In genomic region chr22:48144318-48144717, GRCh38 we compare ENCODE assay signal across 28 cellular contexts.
"Had no signal": no experiment of that assay in that cellular context is flagged by ENCODE, and none has a peak within 500 bp of the region (broad histone marks: within the 10 kb centered on the region; RNA-seq: fewer than 3 reads in every experiment).

No MANE protein-coding gene starts in this region.

- H3K27ac Mint-ChIP-seq: naive thymus-derived CD4-positive, alpha-beta T cell; natural killer cell; nephron; progenitor cell of endocrine pancreas; stimulated activated memory B cell treated with anti-CD40 and anti-IgM and Interleukin-4, amounts not matched to agents 10 μg/mL and 1 μg/mL and 100 μg/mL, for 72 hours; stimulated activated naive CD8-positive, alpha-beta T cell treated with anti-CD3 and anti-CD28 coated beads, Interleukin-15, Interleukin-2, amounts not matched to agents 100 ng/mL and 50 ng/mL, for 24 hours; type B pancreatic cell had no signal

- H3K4me3 Mint-ChIP-seq: naive thymus-derived CD4-positive, alpha-beta T cell; natural killer cell; nephron; neural crest cell; stimulated activated memory B cell treated with anti-CD40 and anti-IgM and Interleukin-4, amounts not matched to agents 10 μg/mL and 1 μg/mL and 100 μg/mL, for 72 hours; stimulated activated naive CD8-positive, alpha-beta T cell treated with anti-CD3 and anti-CD28 coated beads, Interleukin-15, Interleukin-2, amounts not matched to agents 100 ng/mL and 50 ng/mL, for 24 hours; type B pancreatic cell had no signal

- ATAC-seq: naive thymus-derived CD4-positive, alpha-beta T cell; natural killer cell; psoas muscle; right cardiac atrium; right lobe of liver; stimulated activated memory B cell treated with anti-CD40 and anti-IgM and Interleukin-4, amounts not matched to agents 10 μg/mL and 1 μg/mL and 100 μg/mL, for 72 hours; upper lobe of right lung had no signal

- H3K9me3 Mint-ChIP-seq: natural killer cell; nephron; neural crest cell; stimulated activated naive CD8-positive, alpha-beta T cell treated with anti-CD3 and anti-CD28 coated beads, Interleukin-15, Interleukin-2, amounts not matched to agents 100 ng/mL and 50 ng/mL, for 24 hours; type B pancreatic cell had no signal

- H3K4me1 Mint-ChIP-seq: nephron, neural crest cell had no signal

- DNase-seq: naive thymus-derived CD4-positive, alpha-beta T cell; natural killer cell; nucleus accumbens; ovary; posterior cingulate gyrus; psoas muscle; right cardiac atrium; right lobe of liver; sigmoid colon; small intestine; stimulated activated CD4-positive, alpha-beta T cell treated with anti-CD3 and anti-CD28 coated beads, Interleukin-15, amount 100 ng/mL, for 24 hours; stimulated activated CD4-positive, alpha-beta T cell treated with anti-CD3 and anti-CD28 coated beads, Interleukin-2, amount 100 ng/mL, for 24 hours; stimulated activated CD4-positive, alpha-beta T cell treated with anti-CD3 and anti-CD28 coated beads, Interleukin-2, amount 100 ng/mL, for 48 hours; stimulated activated CD4-positive, alpha-beta T cell treated with anti-CD3 and anti-CD28 coated beads, Interleukin-4, amount 100 ng/mL, for 4 hours; stimulated activated CD8-positive, alpha-beta memory T cell treated with anti-CD3 and anti-CD28 coated beads, Interleukin-4, amount 100 ng/mL, for 48 hours; stimulated activated naive CD4-positive, alpha-beta T cell; substantia nigra; testis; tibial artery; transverse colon; upper lobe of right lung; uterus had no signal

- H3K36me3 Mint-ChIP-seq: naive thymus-derived CD4-positive, alpha-beta T cell; natural killer cell; stimulated activated memory B cell treated with anti-CD40 and anti-IgM and Interleukin-4, amounts not matched to agents 10 μg/mL and 1 μg/mL and 100 μg/mL, for 72 hours; type B pancreatic cell had no signal
